ENCODE assay signal across 15 cellular contexts in the genomic region with DNA sequence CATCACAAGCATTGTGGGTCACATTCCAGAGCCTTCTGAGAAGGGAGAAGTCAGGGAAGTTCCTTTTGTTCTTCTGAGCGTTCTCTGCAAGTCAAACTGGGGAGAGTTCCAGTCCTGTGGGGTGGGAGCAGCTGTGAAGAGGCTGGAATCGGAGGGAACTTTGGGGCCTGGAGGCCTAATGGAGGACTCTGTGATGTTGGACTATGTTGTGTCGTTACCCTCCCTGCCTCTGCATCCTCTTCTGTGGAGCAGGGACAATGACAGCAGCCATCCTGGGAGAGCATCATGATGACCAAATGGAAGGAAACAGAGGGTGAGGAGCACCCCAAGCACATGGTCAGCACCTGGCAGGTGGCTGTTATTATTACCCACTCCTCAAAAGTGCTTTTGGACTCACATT.
"Had no signal": no experiment of that assay in that cellular context is flagged by ENCODE, and none has a peak within 500 bp of the region (broad histone marks: within the 10 kb centered on the region; RNA-seq: fewer than 3 reads in every experiment).

No MANE protein-coding gene starts in this region.

- H3K36me3 ChIP-seq: gastrocnemius medialis, left ventricle myocardium inferior, suprapubic skin, thyroid gland, upper lobe of left lung, vagina had no signal

- ATAC-seq: esophagus mucosa; gastrocnemius medialis; psoas muscle; stimulated activated naive CD8-positive, alpha-beta T cell treated with anti-CD3 and anti-CD28 coated beads, Interleukin-15, Interleukin-2, amounts not matched to agents 100 U/mL and 50 U/mL, for 24 hours had no signal

- H3K9me3 ChIP-seq: gastrocnemius medialis, left ventricle myocardium inferior, psoas muscle, suprapubic skin, thyroid gland, upper lobe of left lung, vagina had no signal

- H3K4me1 ChIP-seq: gastrocnemius medialis, left ventricle myocardium inferior, psoas muscle, suprapubic skin, thyroid gland, vagina had no signal

- H3K27ac ChIP-seq: gastrocnemius medialis, left ventricle myocardium inferior, psoas muscle, suprapubic skin, thyroid gland, upper lobe of left lung, vagina had no signal

- H3K4me3 ChIP-seq: gastrocnemius medialis, left ventricle myocardium inferior, lung, psoas muscle, suprapubic skin, thyroid gland, upper lobe of left lung, vagina had no signal

- H3K27me3 ChIP-seq: gastrocnemius medialis, suprapubic skin, thyroid gland, upper lobe of left lung, vagina had no signal

- DNase-seq: effector memory CD4-positive, alpha-beta T cell; gastrocnemius medialis; left ventricle myocardium inferior; mesenchymal stem cell; naive B cell; psoas muscle; small intestine; stimulated activated CD4-positive, alpha-beta T cell treated with anti-CD3 and anti-CD28 coated beads, Interleukin-2, amount 100 ng/mL, for 48 hours; stimulated activated naive CD8-positive, alpha-beta T cell treated with anti-CD3 and anti-CD28 coated beads, Interleukin-15, Interleukin-2, amounts not matched to agents 100 U/mL and 50 U/mL, for 24 hours; thyroid gland; upper lobe of left lung had no signal
